1 cellular context compared by ENCODE assay signal in genomic region chr17:51166987-51167931, GRCh38.
TF ChIP-seq lines count a peak whose summit lies in the region.

No MANE protein-coding gene starts in this region.

TF ChIP-seq in HEK293, 187 proteins besides CTCF, POLR2A, EP300 and RAD21 (continued from another document):
- TF ChIP-seq, protein P1, sequence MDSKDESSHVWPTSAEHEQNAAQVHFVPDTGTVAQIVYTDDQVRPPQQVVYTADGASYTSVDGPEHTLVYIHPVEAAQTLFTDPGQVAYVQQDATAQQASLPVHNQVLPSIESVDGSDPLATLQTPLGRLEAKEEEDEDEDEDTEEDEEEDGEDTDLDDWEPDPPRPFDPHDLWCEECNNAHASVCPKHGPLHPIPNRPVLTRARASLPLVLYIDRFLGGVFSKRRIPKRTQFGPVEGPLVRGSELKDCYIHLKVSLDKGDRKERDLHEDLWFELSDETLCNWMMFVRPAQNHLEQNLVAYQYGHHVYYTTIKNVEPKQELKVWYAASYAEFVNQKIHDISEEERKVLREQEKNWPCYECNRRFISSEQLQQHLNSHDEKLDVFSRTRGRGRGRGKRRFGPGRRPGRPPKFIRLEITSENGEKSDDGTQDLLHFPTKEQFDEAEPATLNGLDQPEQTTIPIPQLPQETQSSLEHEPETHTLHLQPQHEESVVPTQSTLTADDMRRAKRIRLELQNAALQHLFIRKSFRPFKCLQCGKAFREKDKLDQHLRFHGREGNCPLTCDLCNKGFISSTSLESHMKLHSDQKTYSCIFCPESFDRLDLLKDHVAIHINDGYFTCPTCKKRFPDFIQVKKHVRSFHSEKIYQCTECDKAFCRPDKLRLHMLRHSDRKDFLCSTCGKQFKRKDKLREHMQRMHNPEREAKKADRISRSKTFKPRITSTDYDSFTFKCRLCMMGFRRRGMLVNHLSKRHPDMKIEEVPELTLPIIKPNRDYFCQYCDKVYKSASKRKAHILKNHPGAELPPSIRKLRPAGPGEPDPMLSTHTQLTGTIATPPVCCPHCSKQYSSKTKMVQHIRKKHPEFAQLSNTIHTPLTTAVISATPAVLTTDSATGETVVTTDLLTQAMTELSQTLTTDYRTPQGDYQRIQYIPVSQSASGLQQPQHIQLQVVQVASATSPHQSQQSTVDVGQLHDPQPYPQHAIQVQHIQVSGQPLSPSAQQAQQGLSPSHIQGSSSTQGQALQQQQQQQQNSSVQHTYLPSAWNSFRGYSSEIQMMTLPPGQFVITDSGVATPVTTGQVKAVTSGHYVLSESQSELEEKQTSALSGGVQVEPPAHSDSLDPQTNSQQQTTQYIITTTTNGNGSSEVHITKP (tag by site-specific recombination; IDR thresholded peaks at IDR 0.05) = peak; percentile 87
- TF ChIP-seq, protein P2, sequence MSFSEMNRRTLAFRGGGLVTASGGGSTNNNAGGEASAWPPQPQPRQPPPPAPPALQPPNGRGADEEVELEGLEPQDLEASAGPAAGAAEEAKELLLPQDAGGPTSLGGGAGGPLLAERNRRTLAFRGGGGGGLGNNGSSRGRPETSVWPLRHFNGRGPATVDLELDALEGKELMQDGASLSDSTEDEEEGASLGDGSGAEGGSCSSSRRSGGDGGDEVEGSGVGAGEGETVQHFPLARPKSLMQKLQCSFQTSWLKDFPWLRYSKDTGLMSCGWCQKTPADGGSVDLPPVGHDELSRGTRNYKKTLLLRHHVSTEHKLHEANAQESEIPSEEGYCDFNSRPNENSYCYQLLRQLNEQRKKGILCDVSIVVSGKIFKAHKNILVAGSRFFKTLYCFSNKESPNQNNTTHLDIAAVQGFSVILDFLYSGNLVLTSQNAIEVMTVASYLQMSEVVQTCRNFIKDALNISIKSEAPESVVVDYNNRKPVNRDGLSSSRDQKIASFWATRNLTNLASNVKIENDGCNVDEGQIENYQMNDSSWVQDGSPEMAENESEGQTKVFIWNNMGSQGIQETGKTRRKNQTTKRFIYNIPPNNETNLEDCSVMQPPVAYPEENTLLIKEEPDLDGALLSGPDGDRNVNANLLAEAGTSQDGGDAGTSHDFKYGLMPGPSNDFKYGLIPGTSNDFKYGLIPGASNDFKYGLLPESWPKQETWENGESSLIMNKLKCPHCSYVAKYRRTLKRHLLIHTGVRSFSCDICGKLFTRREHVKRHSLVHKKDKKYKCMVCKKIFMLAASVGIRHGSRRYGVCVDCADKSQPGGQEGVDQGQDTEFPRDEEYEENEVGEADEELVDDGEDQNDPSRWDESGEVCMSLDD (tag by site-specific recombination; IDR thresholded peaks at IDR 0.05) = peak; percentile 46; the same call in 1 of the 2 replicates
TF ChIP-seq in HEK293: peak in this region for 41.
